Comparison of ENCODE assay signal across 25 cellular contexts in genomic region chr2:18791172-18791797, GRCh38.
DNase-seq lines count a peak whose midpoint lies in the region; ATAC-seq and TF ChIP-seq lines count a peak whose summit lies in the region.
"Had no signal": no experiment of that assay in that cellular context is flagged by ENCODE, and none has a peak within 500 bp of the region (broad histone marks: within the 10 kb centered on the region; RNA-seq: fewer than 3 reads in every experiment).

No MANE protein-coding gene starts in this region.

- intact Hi-C loops in gastrocnemius medialis (cut with DNase I; ENCODE audit: low total_unique reads), result no loop called here

- CTCF ChIA-PET in SK-N-SH (lab: Yijun Ruan, JAX), result interaction anchor here (0.8 to 2.4 kb wide), 5 partner anchors 10 to 270 kb away, joined by 3 to 9 read pairs (median 3); no protein-coding TSS in a partner anchor

- TF ChIP-seq CTCF in SK-N-SH (IDR thresholded peaks at IDR 0.05) (no peak), fibroblast of pulmonary artery (IDR thresholded peaks at IDR 0.05; ENCODE audit: low read length, missing control alignments) (no peak), nephron (IDR thresholded peaks at IDR 0.05; ENCODE audit: unreplicated experiment in 3 of 3) (no peak), type B pancreatic cell (conservative IDR thresholded peaks at IDR 0.05) (no peak), gastrocnemius medialis (IDR thresholded peaks at IDR 0.05 in 4 of 5, conservative IDR thresholded peaks at IDR 0.05 in 1 of 5) (no peak)

- 82% methylated on average over 9 of the region's 9 CpGs for WGBS in SK-N-SH (ENCODE audit: low lambda C conversion rate)

- H3K36me3 ChIP-seq in SK-N-SH (replicated peaks in 1 of 2; ENCODE audit: control insufficient read depth in 1 of 2, insufficient read depth in 2 of 2, low read length in 1 of 2) (no peaks in the 10 kb centered on the region), gastrocnemius medialis (no peaks in the 10 kb centered on the region)
- H3K36me3 ChIP-seq: HAP-1, MG63, tibial artery had no signal

- in situ Hi-C loops in gastrocnemius medialis (cut with MboI; ENCODE audit: low sequenced_read_pairs in 4 of 4), result no loop called here

- H2AFZ ChIP-seq in SK-N-SH (ENCODE audit: low read depth), result no peak overlapping the region

- DNase-seq in SK-N-SH (no peak), fibroblast of pulmonary artery (ENCODE audit: low read depth) (peak; percentile 27), type B pancreatic cell (ENCODE audit: extremely low spot score, unreplicated experiment) (no peak), gastrocnemius medialis (no peak), HT-29 (ENCODE audit: low spot score) (no peak)
- DNase-seq: activated CD4-positive, alpha-beta memory T cell treated with anti-CD3 and anti-CD28 coated beads for 36 hours; activated naive CD4-positive, alpha-beta T cell treated with Interleukin-2 at 50 U/mL for 16 hours; activated T-cell treated with anti-CD3 and anti-CD28 coated beads, Interleukin-2, amount 50 U/mL, for 1 hour; AML-193; anterior cingulate cortex; cerebellar nuclear complex; COR-L47; effector CD8-positive, alpha-beta T cell; MG63; NCI-H1694 treated with DMSO at 0.1 percent for 48 hours; NCI-H748 treated with DMSO at 0.1 percent for 48 hours; retina; stimulated activated naive CD4-positive, alpha-beta T cell; T-helper 17 cell; tibial artery had no signal

- H3K4me3 Mint-ChIP-seq in nephron (no peak overlapping the region), type B pancreatic cell (peak overlapping the region; percentile 18)
- H3K4me3 Mint-ChIP-seq: activated CD4-positive, alpha-beta memory T cell treated with anti-CD3 and anti-CD28 coated beads for 36 hours; memory B cell; T-helper 17 cell; WTC11 had no signal

- no peak for TF ChIP-seq RAD21 in SK-N-SH (IDR thresholded peaks at IDR 0.05; ENCODE audit: low read length)

- H3K9me2 ChIP-seq in SK-N-SH, result no peaks in the 10 kb centered on the region

- H3K9me3 ChIP-seq in SK-N-SH (no peaks in the 10 kb centered on the region), gastrocnemius medialis (no peaks in the 10 kb centered on the region)
- H3K9me3 ChIP-seq: HAP-1, MG63, tibial artery had no signal

- peaks cover 19% of the 10 kb centered on the region for H3F3A ChIP-seq in SK-N-SH (replicated peaks; ENCODE audit: insufficient read depth)

- peaks cover 51% of the 10 kb centered on the region for H3K4me1 Mint-ChIP-seq in nephron
- peaks cover 44% of the 10 kb centered on the region for H3K4me1 Mint-ChIP-seq in type B pancreatic cell (ENCODE audit: unreplicated experiment)
- H3K4me1 Mint-ChIP-seq: T-helper 17 cell, WTC11 had no signal

- H3K27ac ChIP-seq in SK-N-SH (ENCODE audit: low read depth in 2 of 2, low read length in 1 of 2), result peak overlapping the region; percentile 78 to 79; a peak in 3 of 4 replicates
- H3K27ac ChIP-seq in gastrocnemius medialis, result no peak overlapping the region
- H3K27ac ChIP-seq: tibial artery had no signal

- H3K9ac ChIP-seq in SK-N-SH, result 0 out of 2 replicates have a peak overlapping the region, but pooled peaks have one; percentile 0

- no peak for TF ChIP-seq POLR2A in gastrocnemius medialis (IDR thresholded peaks at IDR 0.05)

- peak overlapping the region; percentile 87 to 94 (median 93) for H3K27ac Mint-ChIP-seq in nephron
- H3K27ac Mint-ChIP-seq in type B pancreatic cell, result peak overlapping the region; percentile 35
- H3K27ac Mint-ChIP-seq: activated CD4-positive, alpha-beta memory T cell treated with anti-CD3 and anti-CD28 coated beads for 36 hours; memory B cell; T-helper 17 cell; WTC11 had no signal

- H3K4me3 ChIP-seq in SK-N-SH (ENCODE audit: low read depth in 2 of 2, low read length in 1 of 2), result no peak overlapping the region
- H3K4me3 ChIP-seq in fibroblast of pulmonary artery (replicated peaks; ENCODE audit: low read depth, low read length), result no peak overlapping the region
- no peak overlapping the region for H3K4me3 ChIP-seq in gastrocnemius medialis
- H3K4me3 ChIP-seq: HAP-1, MG63, tibial artery had no signal

- no peaks in the 10 kb centered on the region for H3K27me3 Mint-ChIP-seq in nephron (ENCODE audit: low read depth)
- H3K27me3 Mint-ChIP-seq in type B pancreatic cell, result peaks cover 18% of the 10 kb centered on the region
- H3K27me3 Mint-ChIP-seq: activated CD4-positive, alpha-beta memory T cell treated with anti-CD3 and anti-CD28 coated beads for 36 hours; memory B cell; T-helper 17 cell had no signal

- TF ChIP-seq EP300 in SK-N-SH (IDR thresholded peaks at IDR 0.05; ENCODE audit: borderline replicate concordance in 1 of 2, low read depth in 1 of 2, low read length in 1 of 2), result 0 out of 4 replicates have a peak, but pooled peaks of 1 of the 2 experiments have one; percentile 17

- peak overlapping the region; percentile 12; the same call in 1 of the 2 replicates for H3K4me2 ChIP-seq in SK-N-SH

- H4K20me1 ChIP-seq in SK-N-SH (ENCODE audit: insufficient read depth), result no peaks in the 10 kb centered on the region

- H3K79me2 ChIP-seq in SK-N-SH (ENCODE audit: insufficient read depth), result no peaks in the 10 kb centered on the region

- H3K27me3 ChIP-seq in SK-N-SH (ENCODE audit: insufficient read depth) (no peaks in the 10 kb centered on the region), gastrocnemius medialis (no peaks in the 10 kb centered on the region)
- H3K27me3 ChIP-seq: MG63, tibial artery had no signal

- ATAC-seq in gastrocnemius medialis (no peak), GM19397 (IDR thresholded peaks at IDR 0.05; ENCODE audit: unreplicated experiment) (no peak)
- ATAC-seq: T-helper 17 cell, WTC11 had no signal

- no peaks in the 10 kb centered on the region for H3K9me3 Mint-ChIP-seq in nephron
- H3K9me3 Mint-ChIP-seq in type B pancreatic cell, result no peaks in the 10 kb centered on the region
- H3K9me3 Mint-ChIP-seq: activated CD4-positive, alpha-beta memory T cell treated with anti-CD3 and anti-CD28 coated beads for 36 hours; memory B cell; WTC11 had no signal

- H3K36me3 Mint-ChIP-seq in nephron (ENCODE audit: low read depth) (peaks cover 2% of the 10 kb centered on the region), type B pancreatic cell (no peaks in the 10 kb centered on the region)
- H3K36me3 Mint-ChIP-seq: WTC11 had no signal

- H3K4me1 ChIP-seq in SK-N-SH (ENCODE audit: control insufficient read depth in 1 of 2, insufficient read depth in 2 of 2, low read depth in 1 of 2, low read length in 1 of 2) (peaks cover 17 to 30% of the 10 kb centered on the region in 2 experiments), gastrocnemius medialis (peaks cover 7 to 16% of the 10 kb centered on the region in 2 donors)
- H3K4me1 ChIP-seq: HAP-1 had no signal

- POLR2A ChIA-PET in SK-N-SH (lab: Yijun Ruan, JAX), result no interaction called here

TF ChIP-seq in SK-N-SH, 30 proteins besides CTCF, POLR2A, EP300 and RAD21:
- TF ChIP-seq FOSL2 (IDR thresholded peaks at IDR 0.05; ENCODE audit: borderline replicate concordance, low read depth) (peak; percentile 23; the same call in 1 of the 2 replicates), RCOR1 (IDR thresholded peaks at IDR 0.05; ENCODE audit: low read length) (no peak), JUND (IDR thresholded peaks at IDR 0.05) (0 out of 2 replicates have a peak, but pooled peaks have one; percentile 18)

Comparison
In these comparisons a context has a peak if more than half of its experiments do, and no peak if none do; other contexts are left out.
1. H3K27ac ChIP-seq: peak in SK-N-SH (2 of 2); none in gastrocnemius medialis (0 of 4).